11 cellular contexts compared by ENCODE assay signal in genomic region chrX:67604979-67605703, GRCh38.
DNase-seq lines count a peak whose midpoint lies in the region; ATAC-seq and TF ChIP-seq lines count a peak whose summit lies in the region.
"Had no signal": no experiment of that assay in that cellular context is flagged by ENCODE, and none has a peak within 500 bp of the region (broad histone marks: within the 10 kb centered on the region; RNA-seq: fewer than 3 reads in every experiment).

No MANE protein-coding gene starts in this region.

- H2BK120ac ChIP-seq in mesenchymal stem cell (ENCODE audit: low read depth, low read length): peak overlapping the region; percentile 34

- H3K23ac ChIP-seq in mesenchymal stem cell (ENCODE audit: low read length in 2 of 2): no peak overlapping the region

- no peak overlapping the region for H2BK12ac ChIP-seq in mesenchymal stem cell (ENCODE audit: low read length in 2 of 2)

- H3K18ac ChIP-seq in mesenchymal stem cell (ENCODE audit: low read depth in 1 of 2, low read length in 2 of 2): no peak overlapping the region

- peak overlapping the region; percentile 88 for H3K27ac ChIP-seq in mesenchymal stem cell (ENCODE audit: low read length, poor library complexity, severe bottlenecking)
- no peak overlapping the region for H3K27ac ChIP-seq in naive thymus-derived CD4-positive, alpha-beta T cell (ENCODE audit: low read depth, low read length)

- CTCF ChIA-PET in naive thymus-derived CD4-positive, alpha-beta T cell (lab: Charles Lee): no interaction called here

- no peak overlapping the region for H2AK5ac ChIP-seq in mesenchymal stem cell (ENCODE audit: low read length, severe bottlenecking)

- POLR2A ChIA-PET in naive thymus-derived CD4-positive, alpha-beta T cell (lab: Charles Lee): no interaction called here

- H3K36me3 ChIP-seq in mesenchymal stem cell (ENCODE audit: control insufficient read depth in 1 of 2, insufficient read depth in 2 of 2, low read depth in 1 of 2, low read length in 2 of 2): no peaks in the 10 kb centered on the region
- H3K36me3 ChIP-seq in naive thymus-derived CD4-positive, alpha-beta T cell (ENCODE audit: control insufficient read depth in 2 of 3, insufficient read depth in 3 of 3, low read length in 3 of 3): no peaks in the 10 kb centered on the region

- no peaks in the 10 kb centered on the region for H3K36me3 Mint-ChIP-seq in chondrocyte (ENCODE audit: low read depth)
- no peaks in the 10 kb centered on the region for H3K36me3 Mint-ChIP-seq in naive thymus-derived CD4-positive, alpha-beta T cell

- H2BK5ac ChIP-seq in mesenchymal stem cell (ENCODE audit: low read depth, low read length, poor library complexity, severe bottlenecking): no peak overlapping the region

- peak; percentile 73 for ATAC-seq in HG03432 (IDR thresholded peaks at IDR 0.05; ENCODE audit: unreplicated experiment)
- ATAC-seq in HG03039 (IDR thresholded peaks at IDR 0.05; ENCODE audit: unreplicated experiment): no peak
- ATAC-seq in naive thymus-derived CD4-positive, alpha-beta T cell: no peak
- ATAC-seq in esophagus mucosa: no peak

- WGBS in mesenchymal stem cell: 0% methylated on average over 1 of the region's 3 CpGs

- no peaks in the 10 kb centered on the region for H3K4me1 ChIP-seq in mesenchymal stem cell (ENCODE audit: control insufficient read depth, insufficient read depth, low read depth, low read length)
- no peaks in the 10 kb centered on the region for H3K4me1 ChIP-seq in naive thymus-derived CD4-positive, alpha-beta T cell (ENCODE audit: control insufficient read depth in 2 of 2, insufficient read depth in 2 of 2, low read length in 2 of 2)

- DNase-seq in GM03348 (ENCODE audit: low spot score) (peak; percentile 54), chondrocyte (ENCODE audit: low spot score) (no peak), mesenchymal stem cell (peak; percentile 84), GM10266 (ENCODE audit: extremely low spot score) (no peak)
- no peak for DNase-seq in naive thymus-derived CD4-positive, alpha-beta T cell
- DNase-seq: GDM1, NCI-H446 treated with DMSO at 0.1 percent for 48 hours had no signal

- H3K27me3 ChIP-seq in mesenchymal stem cell (ENCODE audit: control insufficient read depth in 1 of 2, insufficient read depth in 1 of 2, low read length in 2 of 2): peaks cover 0 to 4% of the 10 kb centered on the region in 2 experiments
- no peaks in the 10 kb centered on the region for H3K27me3 ChIP-seq in naive thymus-derived CD4-positive, alpha-beta T cell (ENCODE audit: control insufficient read depth in 2 of 2, insufficient read depth in 2 of 2, low read length in 2 of 2)

- H2BK15ac ChIP-seq in mesenchymal stem cell (ENCODE audit: low read depth, poor library complexity, severe bottlenecking): no peak overlapping the region

- no peak overlapping the region for H4K8ac ChIP-seq in mesenchymal stem cell (ENCODE audit: low read length)

- no peak overlapping the region for H3K4me2 ChIP-seq in mesenchymal stem cell (ENCODE audit: low read length, poor library complexity, severe bottlenecking)

- H3K4me3 Mint-ChIP-seq in chondrocyte (ENCODE audit: unreplicated experiment): no peak overlapping the region
- H3K4me3 Mint-ChIP-seq in naive thymus-derived CD4-positive, alpha-beta T cell: no peak overlapping the region
- H3K4me3 Mint-ChIP-seq: central memory CD8-positive, alpha-beta T cell had no signal

- no peak overlapping the region for H3K9ac ChIP-seq in mesenchymal stem cell (ENCODE audit: low read length)

- H3K9me3 ChIP-seq in mesenchymal stem cell (ENCODE audit: control insufficient read depth, low read length): no peaks in the 10 kb centered on the region
- H3K9me3 ChIP-seq in naive thymus-derived CD4-positive, alpha-beta T cell (ENCODE audit: control insufficient read depth in 2 of 3, low read length in 3 of 3): no peaks in the 10 kb centered on the region

- TF ChIP-seq CTCF in chondrocyte (IDR thresholded peaks at IDR 0.05) (peak; percentile 51), GM10266 (IDR thresholded peaks at IDR 0.05; ENCODE audit: control insufficient read depth, insufficient read depth, low read depth, missing control alignments) (no peak)

- peak overlapping the region; percentile 49 for H3K27ac Mint-ChIP-seq in chondrocyte (ENCODE audit: unreplicated experiment)
- no peak overlapping the region for H3K27ac Mint-ChIP-seq in naive thymus-derived CD4-positive, alpha-beta T cell

- H3K4me3 ChIP-seq in mesenchymal stem cell (ENCODE audit: insufficient read depth in 1 of 2, low read depth in 1 of 2, low read length in 2 of 2): no peak overlapping the region
- no peak overlapping the region for H3K4me3 ChIP-seq in naive thymus-derived CD4-positive, alpha-beta T cell (ENCODE audit: low read length)

- H3K9me3 Mint-ChIP-seq in chondrocyte (ENCODE audit: low read depth): peaks cover 4% of the 10 kb centered on the region
- H3K9me3 Mint-ChIP-seq in naive thymus-derived CD4-positive, alpha-beta T cell: peaks cover 0 to 7% (median 0%) of the 10 kb centered on the region in 11 donors

- H3K27me3 Mint-ChIP-seq in chondrocyte (ENCODE audit: low read depth): no peaks in the 10 kb centered on the region
- no peaks in the 10 kb centered on the region for H3K27me3 Mint-ChIP-seq in naive thymus-derived CD4-positive, alpha-beta T cell
- H3K27me3 Mint-ChIP-seq: central memory CD8-positive, alpha-beta T cell had no signal

- no peak overlapping the region for H2AFZ ChIP-seq in mesenchymal stem cell (ENCODE audit: low read depth, low read length)

- intact Hi-C loops in naive thymus-derived CD4-positive, alpha-beta T cell (cut with micrococcal nuclease): no loop called here

- H3K14ac ChIP-seq in mesenchymal stem cell (ENCODE audit: low read length in 2 of 2): no peak overlapping the region

- H3K4ac ChIP-seq in mesenchymal stem cell (ENCODE audit: low read depth in 1 of 2, low read length in 2 of 2): no peak overlapping the region

- no peaks in the 10 kb centered on the region for H3K79me1 ChIP-seq in mesenchymal stem cell (replicated peaks; ENCODE audit: low read length, poor library complexity, severe bottlenecking)

- H4K91ac ChIP-seq in mesenchymal stem cell (ENCODE audit: low read length): no peak overlapping the region

- peaks cover 30% of the 10 kb centered on the region for H3K4me1 Mint-ChIP-seq in chondrocyte (ENCODE audit: low read depth)
- H3K4me1 Mint-ChIP-seq in naive thymus-derived CD4-positive, alpha-beta T cell: no peaks in the 10 kb centered on the region
- H3K4me1 Mint-ChIP-seq: central memory CD8-positive, alpha-beta T cell had no signal

Comparison
In these comparisons a context has a peak if more than half of its experiments do, and no peak if none do; other contexts are left out.
1. DNase-seq: peak in GM03348 (single experiment) and mesenchymal stem cell (single experiment); none in chondrocyte (single experiment), naive thymus-derived CD4-positive, alpha-beta T cell (0 of 9) and GM10266 (single experiment).